In genomic region chr1:190551638-190552037, GRCh38 we compare ENCODE assay signal across 22 cellular contexts.
"Had no signal": no experiment of that assay in that cellular context is flagged by ENCODE, and none has a peak within 500 bp of the region (broad histone marks: within the 10 kb centered on the region; RNA-seq: fewer than 3 reads in every experiment).

No MANE protein-coding gene starts in this region.

- H3K27ac ChIP-seq: heart left ventricle, parathyroid adenoma, prostate gland, right lobe of liver, suprapubic skin, thyroid gland, vagina had no signal

- DNase-seq: dermis blood vessel endothelial cell; effector CD4-positive, alpha-beta T cell; foreskin melanocyte; heart left ventricle; hippocampal formation; islet precursor cell; mammary epithelial cell; mucosa of descending colon; naive thymus-derived CD8-positive, alpha-beta T cell; right lobe of liver; stimulated activated CD4-positive, alpha-beta T cell treated with anti-CD3 and anti-CD28 coated beads, Interleukin-4, amount 100 ng/mL, for 1 hour; stimulated activated CD8-positive, alpha-beta memory T cell treated with anti-CD3 and anti-CD28 coated beads, Interleukin-4, amount 100 ng/mL, for 48 hours; stimulated activated naive CD8-positive, alpha-beta T cell treated with anti-CD3 and anti-CD28 coated beads, Interleukin-15, Interleukin-2, amounts not matched to agents 100 U/mL and 50 U/mL, for 24 hours; thyroid gland had no signal

- H3K36me3 Mint-ChIP-seq: naive thymus-derived CD8-positive, alpha-beta T cell; stimulated activated effector memory CD8-positive, alpha-beta T cell treated with anti-CD3 and anti-CD28 coated beads, Interleukin-12 subunit alpha, Interleukin-12 subunit beta, amount 100 ng/mL, for 72 hours; type B pancreatic cell had no signal

- H3K27ac Mint-ChIP-seq: naive thymus-derived CD8-positive, alpha-beta T cell; stimulated activated effector memory CD8-positive, alpha-beta T cell treated with anti-CD3 and anti-CD28 coated beads, Interleukin-12 subunit alpha, Interleukin-12 subunit beta, amount 100 ng/mL, for 72 hours; type B pancreatic cell had no signal

- H3K9ac ChIP-seq: parathyroid adenoma had no signal

- H3K36me3 ChIP-seq: heart left ventricle, prostate gland, right lobe of liver, suprapubic skin, thyroid gland, vagina had no signal

- ATAC-seq: heart left ventricle; left lobe of liver; mucosa of descending colon; naive thymus-derived CD8-positive, alpha-beta T cell; right lobe of liver; stimulated activated effector memory CD8-positive, alpha-beta T cell treated with anti-CD3 and anti-CD28 coated beads, Interleukin-12 subunit alpha, Interleukin-12 subunit beta, amount 100 ng/mL, for 72 hours; stimulated activated naive CD8-positive, alpha-beta T cell treated with anti-CD3 and anti-CD28 coated beads, Interleukin-15, Interleukin-2, amounts not matched to agents 100 U/mL and 50 U/mL, for 24 hours had no signal

- H3K4me3 ChIP-seq: heart left ventricle, mucosa of descending colon, prostate gland, right lobe of liver, suprapubic skin, thyroid gland, vagina had no signal

- H3K4me1 ChIP-seq: heart left ventricle, parathyroid adenoma, prostate gland, right lobe of liver, suprapubic skin, thyroid gland, vagina had no signal

- H3K9me3 Mint-ChIP-seq: type B pancreatic cell had no signal

- H3K9me3 ChIP-seq: heart left ventricle, mucosa of descending colon, prostate gland, right lobe of liver, suprapubic skin, thyroid gland, vagina had no signal

- H3K4me1 Mint-ChIP-seq: naive thymus-derived CD8-positive, alpha-beta T cell; stimulated activated effector memory CD8-positive, alpha-beta T cell treated with anti-CD3 and anti-CD28 coated beads, Interleukin-12 subunit alpha, Interleukin-12 subunit beta, amount 100 ng/mL, for 72 hours had no signal

- H3K27me3 ChIP-seq: heart left ventricle, right lobe of liver, suprapubic skin, thyroid gland, vagina had no signal

- H3K4me3 Mint-ChIP-seq: naive thymus-derived CD8-positive, alpha-beta T cell; neural crest cell; stimulated activated effector memory CD8-positive, alpha-beta T cell treated with anti-CD3 and anti-CD28 coated beads, Interleukin-12 subunit alpha, Interleukin-12 subunit beta, amount 100 ng/mL, for 72 hours; type B pancreatic cell had no signal

- H3K27me3 Mint-ChIP-seq: naive thymus-derived CD8-positive, alpha-beta T cell; type B pancreatic cell had no signal
